21 cellular contexts compared by ENCODE assay signal in genomic region chr18:13474336-13474735, GRCh38.
A peak's percentile ranks its signal among the peaks of the same experiment; 100 is the strongest.
DNase-seq lines count a peak whose midpoint lies in the region; ATAC-seq and TF ChIP-seq lines count a peak whose summit lies in the region.
"Had no signal": no experiment of that assay in that cellular context is flagged by ENCODE, and none has a peak within 500 bp of the region (broad histone marks: within the 10 kb centered on the region; RNA-seq: fewer than 3 reads in every experiment).

No MANE protein-coding gene starts in this region.

- H3K9ac ChIP-seq in BLaER1 (no peak overlapping the region), trophoblast cell (ENCODE audit: low read length) (no peak overlapping the region)
- H3K9ac ChIP-seq: SK-N-SH had no signal

- WGBS in trophoblast cell (ENCODE audit: extremely low coverage, insufficient coverage, insufficient read length), result no CpG with 5 or more reads among the region's 3 CpGs

- peaks cover 25% of the 10 kb centered on the region for H3K9me3 ChIP-seq in BLaER1
- H3K9me3 ChIP-seq in CD8-positive, alpha-beta T cell (ENCODE audit: low read length), result no peaks in the 10 kb centered on the region
- peaks cover 4% of the 10 kb centered on the region for H3K9me3 ChIP-seq in trophoblast cell (ENCODE audit: insufficient read depth, low read depth, low read length)
- H3K9me3 ChIP-seq: Caco-2, SK-N-SH had no signal

- no peak for TF ChIP-seq CTCF in CD8-positive, alpha-beta T cell (IDR thresholded peaks at IDR 0.05)
- TF ChIP-seq CTCF in CD14-positive monocyte (IDR thresholded peaks at IDR 0.05), result no peak

- H2BK5ac ChIP-seq in trophoblast cell (ENCODE audit: low read depth, low read length, poor library complexity), result no peak overlapping the region

- peak overlapping the region; percentile 9 for H3K4ac ChIP-seq in trophoblast cell (ENCODE audit: low read depth, low read length)

- H3K9me3 Mint-ChIP-seq in CD8-positive, alpha-beta T cell, result no peaks in the 10 kb centered on the region
- peaks cover 0 to 3% (median 0%) of the 10 kb centered on the region in 7 donors for H3K9me3 Mint-ChIP-seq in CD14-positive monocyte
- H3K9me3 Mint-ChIP-seq: GM23338 had no signal

- H3K27ac ChIP-seq in BLaER1, result 0 out of 2 replicates have a peak overlapping the region, but pooled peaks have one; percentile 15
- H3K27ac ChIP-seq in CD8-positive, alpha-beta T cell (ENCODE audit: low read depth, low read length), result no peak overlapping the region
- H3K27ac ChIP-seq in caudate nucleus (ENCODE audit: low read depth, low read length), result peak overlapping the region; percentile 3
- peak overlapping the region; percentile 35 for H3K27ac ChIP-seq in trophoblast cell (ENCODE audit: low read depth, low read length)
- H3K27ac ChIP-seq: C4-2B had no signal

- no peak for DNase-seq in CD8-positive, alpha-beta T cell
- DNase-seq in caudate nucleus (lab: John Stamatoyannopoulos, UW), result no peak
- DNase-seq in trophoblast cell, result no peak
- no peak for DNase-seq in CD14-positive monocyte (ENCODE audit: low spot score)
- no peak for DNase-seq in activated effector memory CD4-positive, alpha-beta T cell treated with anti-CD3 and anti-CD28 coated beads, Interleukin-2, amount 50 U/mL, for 16 hours
- no peak for DNase-seq in DMS 273 treated with DMSO at 0.1 percent for 48 hours (lab: John Stamatoyannopoulos, UW)
- DNase-seq in NCI-H1092 (lab: John Stamatoyannopoulos, UW), result no peak
- DNase-seq: Caco-2, DMS153, EL, MV-4-11, NCI-H1417 treated with DMSO at 0.1 percent for 48 hours, NCI-H187 treated with DMSO at 0.1 percent for 48 hours, NCI-H2227 treated with DMSO at 0.1 percent for 48 hours, NCI-H524, SHP77, SK-N-SH had no signal

- ATAC-seq in CD8-positive, alpha-beta T cell, result no peak
- ATAC-seq: GM12878, GM23338 had no signal

- H2BK12ac ChIP-seq in trophoblast cell (ENCODE audit: low read length), result no peak overlapping the region

- H4K8ac ChIP-seq in trophoblast cell (ENCODE audit: low read depth, low read length), result no peak overlapping the region

- intact Hi-C loops in CD8-positive, alpha-beta T cell (cut with DNase I, micrococcal nuclease), result loop anchor here in 1 of 2 experiments (5.0 kb wide), 1 partner anchor 33 kb away; no protein-coding TSS in a partner anchor
- intact Hi-C loops in CD14-positive monocyte (cut with micrococcal nuclease), result loop anchor here in 1 of 2 donors (10.0 kb wide), 1 partner anchor 150 kb away; no protein-coding TSS in a partner anchor

- peaks cover 37% of the 10 kb centered on the region; the same call in 1 of the 2 replicates for H4K20me1 ChIP-seq in BLaER1

- no peak overlapping the region for H3K14ac ChIP-seq in trophoblast cell (ENCODE audit: low read length)

- H3K27ac Mint-ChIP-seq in CD8-positive, alpha-beta T cell, result peak overlapping the region; percentile 22
- peak overlapping the region in 2 of 7 donors; percentile 26 to 50 for H3K27ac Mint-ChIP-seq in CD14-positive monocyte
- H3K27ac Mint-ChIP-seq: GM23338 had no signal

- H3K36me3 Mint-ChIP-seq in CD8-positive, alpha-beta T cell, result peaks cover 62% of the 10 kb centered on the region
- H3K36me3 Mint-ChIP-seq in CD14-positive monocyte, result peaks cover 58 to 69% of the 10 kb centered on the region in 2 donors

- POLR2A ChIA-PET in CD8-positive, alpha-beta T cell (lab: Charles Lee), result no interaction called here

- H3K36me3 ChIP-seq in BLaER1 (peaks cover 90% of the 10 kb centered on the region), trophoblast cell (ENCODE audit: control insufficient read depth in 1 of 2, insufficient read depth in 2 of 2, low read length in 2 of 2) (peaks cover 0 to 1% of the 10 kb centered on the region in 2 experiments)
- H3K36me3 ChIP-seq in CD8-positive, alpha-beta T cell (ENCODE audit: insufficient read depth, low read length), result no peaks in the 10 kb centered on the region

- CTCF ChIA-PET in CD8-positive, alpha-beta T cell (lab: Charles Lee), result no interaction called here

- H3K4me3 Mint-ChIP-seq in CD8-positive, alpha-beta T cell, result no peak overlapping the region
- no peak overlapping the region for H3K4me3 Mint-ChIP-seq in CD14-positive monocyte
- H3K4me3 Mint-ChIP-seq: GM23338 had no signal

- no peaks in the 10 kb centered on the region for H3K27me3 Mint-ChIP-seq in CD8-positive, alpha-beta T cell (ENCODE audit: low read depth)
- H3K27me3 Mint-ChIP-seq in CD14-positive monocyte (ENCODE audit: low read depth in 3 of 3), result peaks cover 0 to 2% (median 0%) of the 10 kb centered on the region in 3 donors

- H2AK5ac ChIP-seq in trophoblast cell (ENCODE audit: low read length), result no peak overlapping the region

- H3K18ac ChIP-seq in trophoblast cell (ENCODE audit: low read length), result no peak overlapping the region

- no peak overlapping the region for H2AFZ ChIP-seq in trophoblast cell (ENCODE audit: insufficient read depth, low read length, poor library complexity)
- H2AFZ ChIP-seq: GM23338 had no signal

- no peak overlapping the region for H3K4me3 ChIP-seq in BLaER1
- no peak overlapping the region for H3K4me3 ChIP-seq in CD8-positive, alpha-beta T cell (ENCODE audit: low read depth, low read length)
- no peak overlapping the region for H3K4me3 ChIP-seq in trophoblast cell (ENCODE audit: low read depth, low read length)
- H3K4me3 ChIP-seq: GM12878, GM23338 had no signal

- no peak overlapping the region for H2BK120ac ChIP-seq in trophoblast cell (ENCODE audit: insufficient read depth, low read length, poor library complexity)

- peak overlapping the region; percentile 22 for H4K91ac ChIP-seq in trophoblast cell (ENCODE audit: low read depth, low read length)

- peaks cover 58% of the 10 kb centered on the region for H3K4me1 ChIP-seq in BLaER1
- H3K4me1 ChIP-seq in CD8-positive, alpha-beta T cell (ENCODE audit: insufficient read depth, low read length), result peaks cover 9% of the 10 kb centered on the region
- peaks cover 9 to 17% of the 10 kb centered on the region in 2 experiments for H3K4me1 ChIP-seq in trophoblast cell (ENCODE audit: control insufficient read depth in 1 of 2, insufficient read depth in 2 of 2, low read length in 2 of 2)
- H3K4me1 ChIP-seq: Caco-2 had no signal

- no peak overlapping the region for H4K12ac ChIP-seq in trophoblast cell (ENCODE audit: low read depth, low read length)

- peak overlapping the region; percentile 34 for H3K4me2 ChIP-seq in BLaER1
- no peak overlapping the region for H3K4me2 ChIP-seq in trophoblast cell (ENCODE audit: low read length)
- H3K4me2 ChIP-seq: GM23338, SK-N-SH had no signal

- H3K79me2 ChIP-seq in trophoblast cell (ENCODE audit: control insufficient read depth, insufficient read depth, low read length, poor library complexity), result no peaks in the 10 kb centered on the region

- H3K23ac ChIP-seq in trophoblast cell (ENCODE audit: low read length), result no peak overlapping the region

- H3K27me3 ChIP-seq in BLaER1 (no peaks in the 10 kb centered on the region), trophoblast cell (ENCODE audit: insufficient read depth, low read length) (no peaks in the 10 kb centered on the region)
- no peaks in the 10 kb centered on the region for H3K27me3 ChIP-seq in CD8-positive, alpha-beta T cell (ENCODE audit: insufficient read depth, low read length)

- H3K4me1 Mint-ChIP-seq in CD8-positive, alpha-beta T cell (ENCODE audit: low read depth), result peaks cover 52% of the 10 kb centered on the region
- H3K4me1 Mint-ChIP-seq in CD14-positive monocyte, result peaks cover 37% of the 10 kb centered on the region

- H3K79me1 ChIP-seq in trophoblast cell (ENCODE audit: low read length), result no peaks in the 10 kb centered on the region
